ENCODE assay signal across 15 cellular contexts in genomic region chr1:86231076-86231475, GRCh38.
"Had no signal": no experiment of that assay in that cellular context is flagged by ENCODE, and none has a peak within 500 bp of the region (broad histone marks: within the 10 kb centered on the region; RNA-seq: fewer than 3 reads in every experiment).

No MANE protein-coding gene starts in this region.

- H3K9me3 ChIP-seq: right lobe of liver, transverse colon had no signal

- ATAC-seq: activated CD8-positive, alpha-beta T cell treated with anti-CD3 and anti-CD28 coated beads, Interleukin-2, amount 10 ng/mL, durations not matched to agents 7 days and 5 days; left lobe of liver; natural killer cell treated with Interleukin-12 subunit alpha and Interleukin-12 subunit beta and Interleukin-15 and Interleukin-18, amount 100 ng/mL, for 72 hours; right lobe of liver; stimulated activated naive B cell treated with anti-CD40 and anti-IgM and Interleukin-4, amounts not matched to agents 10 μg/mL and 1 μg/mL and 100 μg/mL, for 72 hours had no signal

- H3K4me3 ChIP-seq: cardiac muscle cell, heart left ventricle, right lobe of liver, transverse colon had no signal

- H3K4me1 ChIP-seq: heart left ventricle, right lobe of liver, transverse colon had no signal

- H3K27ac ChIP-seq: cardiac muscle cell, heart left ventricle, right lobe of liver, transverse colon had no signal

- DNase-seq: activated CD4-positive, alpha-beta T cell treated with anti-CD3 and anti-CD28 coated beads for 48 hours; activated CD8-positive, alpha-beta T cell treated with anti-CD3 and anti-CD28 coated beads, Interleukin-2, amount 10 ng/mL, durations not matched to agents 7 days and 5 days; activated naive CD4-positive, alpha-beta T cell treated with Interleukin-2 at 50 U/mL for 16 hours; heart left ventricle; occipital lobe; right lobe of liver; stimulated activated CD4-positive, alpha-beta T cell treated with anti-CD3 and anti-CD28 coated beads, Interleukin-2, amount 100 ng/mL, for 24 hours; stimulated activated naive B cell treated with anti-CD40 and anti-IgM and Interleukin-4, amounts not matched to agents 10 μg/mL and 1 μg/mL and 100 μg/mL, for 72 hours; substantia nigra; transverse colon had no signal

- FAIRE-seq: frontal cortex, islet of Langerhans had no signal

- H3K27me3 ChIP-seq: cardiac muscle cell, heart left ventricle, right lobe of liver, transverse colon had no signal

- H3K36me3 ChIP-seq: cardiac muscle cell, heart left ventricle, right lobe of liver, transverse colon had no signal
